In genomic region chr9:100670719-100671118, GRCh38 we compare ENCODE assay signal across 11 cellular contexts.
DNase-seq lines count a peak whose midpoint lies in the region; ATAC-seq lines count a peak whose summit lies in the region.
"Had no signal": no experiment of that assay in that cellular context is flagged by ENCODE, and none has a peak within 500 bp of the region (broad histone marks: within the 10 kb centered on the region; RNA-seq: fewer than 3 reads in every experiment).

No MANE protein-coding gene starts in this region.

- H3K27me3 ChIP-seq in HAP-1 (ENCODE audit: low read depth) (no peaks in the 10 kb centered on the region), GM23248 (replicated peaks; ENCODE audit: insufficient read depth) (no peaks in the 10 kb centered on the region)

- no peaks in the 10 kb centered on the region for H3K79me2 ChIP-seq in GM23248 (ENCODE audit: insufficient read depth)

- DNase-seq in DMS 273 treated with DMSO at 0.1 percent for 48 hours (lab: John Stamatoyannopoulos, UW) = peak; percentile 16
- DNase-seq in NCI-H69 (lab: John Stamatoyannopoulos, UW) = peak; percentile 91
- DNase-seq in HAP-1 (ENCODE audit: low spot score in 2 of 2) = no peak
- no peak for DNase-seq in GM23248
- DNase-seq in 8988T = no peak
- DNase-seq in medulla oblongata (ENCODE audit: extremely low spot score) = no peak
- DNase-seq: activated naive CD4-positive, alpha-beta T cell treated with anti-CD3 and anti-CD28 coated beads for 36 hours; dermis blood vessel endothelial cell; NCI-H82 had no signal

- H3K4me3 ChIP-seq in HAP-1 (no peak overlapping the region), GM23248 (no peak overlapping the region)

- no peak overlapping the region for H3K9ac ChIP-seq in GM23248

- H3K4me1 ChIP-seq in HAP-1 (peaks cover 38% of the 10 kb centered on the region), GM23248 (ENCODE audit: insufficient read depth) (no peaks in the 10 kb centered on the region)

- H3K9me2 ChIP-seq in GM23248 (ENCODE audit: insufficient read depth) = no peaks in the 10 kb centered on the region

- H3K9me3 ChIP-seq in HAP-1 = peaks cover 5% of the 10 kb centered on the region
- no peaks in the 10 kb centered on the region for H3K9me3 ChIP-seq in GM23248 (ENCODE audit: low read depth)

- 56 to 67% methylated on average over 2 of the region's 2 CpGs for WGBS in GM23248 (ENCODE audit: low coverage in 1 of 2, low lambda C conversion rate in 2 of 2, missing lambda C conversion rate in 2 of 2), 2 experiments

- no peak overlapping the region for H3K4me2 ChIP-seq in GM23248 (ENCODE audit: unreplicated experiment)

- no peaks in the 10 kb centered on the region for H4K20me1 ChIP-seq in GM23248 (ENCODE audit: insufficient read depth)

- H3K27ac ChIP-seq in GM23248 = no peak overlapping the region

- H3K36me3 ChIP-seq in HAP-1 (replicated peaks) (no peaks in the 10 kb centered on the region), GM23248 (ENCODE audit: low read depth) (no peaks in the 10 kb centered on the region)

- ATAC-seq in GM21423 (IDR thresholded peaks at IDR 0.05; ENCODE audit: unreplicated experiment) (peak; percentile 84), HG03457 (IDR thresholded peaks at IDR 0.05; ENCODE audit: unreplicated experiment) (peak; percentile 59)

- H2AFZ ChIP-seq in GM23248 = no peak overlapping the region

- in situ Hi-C loops in HAP-1 (cut with MboI; ENCODE audit: low sequenced_read_pairs) = no loop called here
- in situ Hi-C loops in GM23248 (cut with MboI) = no loop called here

- H3F3A ChIP-seq in GM23248 (ENCODE audit: insufficient read depth) = no peaks in the 10 kb centered on the region

Comparison
In these comparisons a context has a peak if more than half of its experiments do, and no peak if none do; other contexts are left out.
1. DNase-seq: peak in DMS 273 treated with DMSO at 0.1 percent for 48 hours (single experiment) and NCI-H69 (single experiment); none in HAP-1 (0 of 2), GM23248 (single experiment), 8988T (single experiment) and medulla oblongata (single experiment).